In genomic region chr7:29120955-29121354, GRCh38 we compare ENCODE assay signal across 8 cellular contexts. TPM values are rescaled to one million over a fixed set of nuclear protein-coding genes. Genes with fewer than 3 reads are reported as not detected.
"Had no signal": no experiment of that assay in that cellular context is flagged by ENCODE, and none has a peak within 500 bp of the region (broad histone marks: within the 10 kb centered on the region; RNA-seq: fewer than 3 reads in every experiment).

No MANE protein-coding gene starts in this region.

- H3K4me3 ChIP-seq: GM23248 had no signal

- H3K9me3 Mint-ChIP-seq: H9, HFFc6 had no signal

- H3K27ac Mint-ChIP-seq: HFFc6 had no signal

- H3K4me2 ChIP-seq: KMS-11 had no signal

- H2AFZ ChIP-seq: GM23248 had no signal

- H3K4me3 Mint-ChIP-seq: H9, HFFc6 had no signal

- DNase-seq: GM23248, H9, HCEC 1CT, HFFc6, IMR-90, Karpas-422, KBM-7 had no signal

- H3K27ac ChIP-seq: GM23248, KMS-11 had no signal

RNA-seq across cellular contexts. Expression of gene CPVL, which starts 25.4 kb away (rescaled TPM):
- total RNA-seq: GM23248, HFFc6, IMR-90 had no signal
- polyA plus RNA-seq: GM23248, IMR-90 had no signal
